Comparison of ENCODE assay signal across 8 cellular contexts in the genomic region with DNA sequence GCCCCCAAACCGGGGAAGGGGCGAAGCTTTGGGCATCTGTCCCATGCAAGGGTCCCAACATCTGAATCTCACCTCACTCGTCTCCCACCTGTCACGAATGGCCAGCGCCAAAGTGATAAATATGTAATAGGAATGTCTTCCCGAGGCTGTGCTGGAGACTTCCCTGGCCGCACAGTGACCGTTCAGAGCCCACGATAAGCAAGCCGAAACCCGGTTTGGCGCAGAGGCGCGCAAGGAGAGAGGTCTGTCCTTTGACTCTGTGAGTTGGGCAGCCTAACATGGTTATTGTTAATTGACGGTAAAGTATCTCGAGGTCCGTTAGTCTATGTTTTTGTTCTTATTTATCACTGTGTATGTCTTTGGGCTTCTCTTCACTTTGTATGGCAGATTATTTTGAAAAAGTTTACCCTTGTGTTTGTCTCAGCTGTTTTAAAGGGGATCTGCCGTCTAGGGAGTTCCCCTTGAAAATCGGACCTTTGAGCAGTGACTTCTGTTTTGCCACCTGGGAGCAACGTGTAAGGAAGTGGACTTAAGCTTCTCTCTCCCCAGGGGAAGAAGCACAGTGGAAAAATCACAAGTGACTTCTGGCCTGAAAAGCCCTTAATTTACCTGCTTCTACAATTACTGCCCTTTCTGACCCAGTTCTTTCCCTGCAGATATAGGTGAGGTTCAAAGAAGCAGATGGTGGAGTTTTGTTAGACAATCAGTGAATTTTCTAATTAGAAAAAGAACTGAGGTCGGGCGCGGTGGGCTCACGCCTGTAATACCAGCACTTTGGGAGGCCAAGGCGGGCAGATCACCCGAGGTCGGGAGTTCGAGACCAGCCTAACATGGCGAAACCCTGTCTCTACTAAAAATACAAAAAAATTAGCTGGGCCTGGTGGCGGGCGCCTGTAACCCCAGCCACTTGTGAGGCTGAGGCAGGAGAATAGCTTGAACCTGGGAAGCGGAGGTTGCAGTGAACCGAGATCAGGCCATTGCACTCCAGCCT. TPM values are rescaled to one million over a fixed set of nuclear protein-coding genes. Genes with fewer than 3 reads are reported as not detected.
DNase-seq lines count a peak whose midpoint lies in the region; ATAC-seq, FAIRE-seq and TF ChIP-seq lines count a peak whose summit lies in the region.

No MANE protein-coding gene starts in this region.

- TF ChIP-seq POLR2A in stomach (IDR thresholded peaks at IDR 0.05) = no peak

- H3K9me3 Mint-ChIP-seq in astrocyte (ENCODE audit: unreplicated experiment) (peaks cover 4% of the 10 kb centered on the region), immature natural killer cell (no peaks in the 10 kb centered on the region)

- WGBS in stomach, 5 donors = 30 to 33% (median 31%) methylated on average over 33 of the region's 33 CpGs

- H3K36me3 Mint-ChIP-seq in astrocyte (ENCODE audit: low read depth, unreplicated experiment) (peaks cover 23% of the 10 kb centered on the region), immature natural killer cell (peaks cover 11 to 24% (median 19%) of the 10 kb centered on the region in 3 donors)

- intact Hi-C loops in stomach (cut with DNase I; ENCODE audit: low total_unique reads) = no loop called here

- peak overlapping the region; percentile 94 for H3K27ac ChIP-seq in KMS-11
- H3K27ac ChIP-seq in astrocyte (ENCODE audit: low read depth, low read length) = peak overlapping the region; percentile 97
- peak overlapping the region; percentile 93 to 99 (median 98) for H3K27ac ChIP-seq in stomach

- H3K27ac Mint-ChIP-seq in astrocyte (ENCODE audit: unreplicated experiment) = peak overlapping the region; percentile 94
- H3K27ac Mint-ChIP-seq in immature natural killer cell = peak overlapping the region; percentile 97 to 100 (median 99)

- H3K79me2 ChIP-seq in KMS-11 (ENCODE audit: insufficient read depth, low read depth) = no peaks in the 10 kb centered on the region; the same call in 1 of the 2 replicates
- H3K79me2 ChIP-seq in astrocyte (ENCODE audit: insufficient read depth, low read length) = peaks cover 58% of the 10 kb centered on the region

- no peak for TF ChIP-seq CTCF in KMS-11 (conservative IDR thresholded peaks at IDR 0.05; ENCODE audit: low read depth, low read length)
- TF ChIP-seq CTCF in astrocyte (IDR thresholded peaks at IDR 0.05; ENCODE audit: insufficient read depth, low read depth, low read length) = no peak
- no peak for TF ChIP-seq CTCF in stomach (IDR thresholded peaks at IDR 0.05)

- H3K27me3 Mint-ChIP-seq in astrocyte (ENCODE audit: low read depth, unreplicated experiment) (no peaks in the 10 kb centered on the region), immature natural killer cell (ENCODE audit: low read depth in 3 of 3) (peaks cover 19 to 33% (median 22%) of the 10 kb centered on the region in 3 donors)

- H3K9ac ChIP-seq in KMS-11 (peak overlapping the region; percentile 99), astrocyte (ENCODE audit: low read length) (peak overlapping the region; percentile 99)

- DNase-seq in EH (ENCODE audit: low read depth) (peak; percentile 37), astrocyte (ENCODE audit: low read depth) (peak; percentile 24), immature natural killer cell (peak in 1 of 3 donors; percentile 25), stomach (no peak), inferior parietal cortex (ENCODE audit: extremely low spot score) (no peak), pons (ENCODE audit: low spot score) (no peak)

- no peak for TF ChIP-seq EP300 in stomach (IDR thresholded peaks at IDR 0.05)

- H3K9me3 ChIP-seq in astrocyte (ENCODE audit: insufficient read depth, low read depth, low read length) (peaks cover 2% of the 10 kb centered on the region), stomach (no peaks in the 10 kb centered on the region)

- H4K20me1 ChIP-seq in KMS-11 (ENCODE audit: insufficient read depth) (no peaks in the 10 kb centered on the region), astrocyte (ENCODE audit: insufficient read depth, low read length) (peaks cover 5% of the 10 kb centered on the region)

- H3K4me1 ChIP-seq in KMS-11 (ENCODE audit: low read depth, poor library complexity, severe bottlenecking) = peaks cover 10% of the 10 kb centered on the region
- H3K4me1 ChIP-seq in astrocyte (ENCODE audit: insufficient read depth, low read length) = peaks cover 5% of the 10 kb centered on the region
- peaks cover 24 to 65% (median 49%) of the 10 kb centered on the region in 4 donors for H3K4me1 ChIP-seq in stomach

- H2AFZ ChIP-seq in KMS-11 (ENCODE audit: low read depth) (peak overlapping the region; percentile 81), astrocyte (ENCODE audit: low read depth, low read length) (peak overlapping the region; percentile 93)

- H3K4me3 Mint-ChIP-seq in astrocyte (ENCODE audit: unreplicated experiment) = peak overlapping the region; percentile 96
- peak overlapping the region; percentile 87 to 95 (median 93) for H3K4me3 Mint-ChIP-seq in immature natural killer cell

- H3K4me3 ChIP-seq in KMS-11 (IDR thresholded peaks at IDR 0.05; ENCODE audit: insufficient read depth, low read depth, low read length) = peak overlapping the region; percentile 55
- H3K4me3 ChIP-seq in astrocyte (ENCODE audit: insufficient read depth, low read depth, low read length) = peak overlapping the region; percentile 69
- peak overlapping the region; percentile 84 to 99 (median 88) for H3K4me3 ChIP-seq in stomach

- H3K4me2 ChIP-seq in KMS-11 = peak overlapping the region; percentile 74
- peak overlapping the region; percentile 95 for H3K4me2 ChIP-seq in astrocyte (ENCODE audit: low read length)

- no peak for FAIRE-seq in astrocyte (lab: Jason Lieb, UNC)

- H3K4me1 Mint-ChIP-seq in astrocyte (ENCODE audit: low read depth, unreplicated experiment) = peaks cover 16% of the 10 kb centered on the region
- H3K4me1 Mint-ChIP-seq in immature natural killer cell = peaks cover 44 to 58% of the 10 kb centered on the region in 2 donors

- H3K27me3 ChIP-seq in KMS-11 (ENCODE audit: insufficient read depth, low read depth) = no peaks in the 10 kb centered on the region
- no peaks in the 10 kb centered on the region for H3K27me3 ChIP-seq in astrocyte (ENCODE audit: insufficient read depth, low read length)
- no peaks in the 10 kb centered on the region for H3K27me3 ChIP-seq in stomach

- H3K36me3 ChIP-seq in KMS-11 (ENCODE audit: insufficient read depth) (no peaks in the 10 kb centered on the region), astrocyte (ENCODE audit: insufficient read depth, low read length) (peaks cover 15% of the 10 kb centered on the region), stomach (peaks cover 2 to 41% (median 33%) of the 10 kb centered on the region in 4 donors)

- peak; percentile 6 for ATAC-seq in GM19467 (IDR thresholded peaks at IDR 0.05; ENCODE audit: unreplicated experiment)

RNA-seq across cellular contexts. Expression of a gene that starts 1.1 kb away (rescaled TPM):
- total RNA-seq in astrocyte (59.3 and 62.9 TPM in 2 replicates), stomach (10 to 100 TPM in 4 of 5 donors, 1 to 10 TPM in 1; 6.4 to 79.7 (median 31.6) TPM)
- polyA plus RNA-seq in immature natural killer cell (10 to 100 TPM; 31.0 to 60.5 (median 42.4) TPM), stomach (10 to 100 TPM; 14.6 to 28.2 (median 14.7) TPM)

RNA-seq across cellular contexts. Expression of a gene that starts 7.8 kb away (rescaled TPM):
- total RNA-seq in astrocyte (46.1 and 53.3 TPM in 2 replicates), stomach (100 to 1,000 TPM in 1 of 5 donors, 10 to 100 TPM in 4; 14.3 to 227 (median 23.9) TPM)
- polyA plus RNA-seq in immature natural killer cell (10 to 100 TPM; 10.1 to 21.0 (median 11.3) TPM), stomach (10 to 100 TPM in 1 of 3 donors, 1 to 10 TPM in 2; 9.3 to 15.2 (median 9.8) TPM)

RNA-seq across cellular contexts. Expression of a gene that starts 9.1 kb away (rescaled TPM):
- total RNA-seq in astrocyte (0.22 and 0.34 TPM in 2 replicates), stomach (under 1 TPM in 1 of 5 donors, not detected in 4; 0.73 TPM)
- polyA plus RNA-seq in immature natural killer cell (1 to 10 TPM in 2 of 3 donors, under 1 TPM in 1; 0.38 to 3.0 (median 3.0) TPM), stomach (not detected)

RNA-seq across cellular contexts. Expression of a gene that starts 16.9 kb away (rescaled TPM):
- total RNA-seq in astrocyte = 26.7 and 32.2 TPM in 2 replicates
- 100 to 1,000 TPM; 162 to 203 (median 168) TPM for polyA plus RNA-seq in immature natural killer cell
- total RNA-seq in stomach = 10 to 100 TPM in 4 of 5 donors, not detected in 1; 27.8 to 37.2 (median 31.8) TPM
- 100 to 1,000 TPM in 1 of 3 donors, 10 to 100 TPM in 2; 66.5 to 135 (median 70.7) TPM for polyA plus RNA-seq in stomach

RNA-seq across cellular contexts. Expression of a gene that starts 19.5 kb away (rescaled TPM):
- total RNA-seq in astrocyte (8.9 and 9.9 TPM in 2 replicates), stomach (10 to 100 TPM in 3 of 5 donors, 1 to 10 TPM in 1, not detected in 1; 9.3 to 16.1 (median 14.2) TPM)
- polyA plus RNA-seq in immature natural killer cell (10 to 100 TPM; 29.2 to 45.5 (median 29.5) TPM), stomach (10 to 100 TPM; 25.6 to 26.9 (median 26.2) TPM)

Comparison
In these comparisons a context has a peak if more than half of its experiments do, and no peak if none do; other contexts are left out.
1. DNase-seq: peak in EH (single experiment) and astrocyte (single experiment); none in stomach (single experiment), inferior parietal cortex (single experiment) and pons (single experiment).
2. Peak in every context shown above with its lines, with median percentiles within 50 percentile points of each other: H3K27ac ChIP-seq and H3K4me3 ChIP-seq.